In genomic region chr15:82767163-82767829, GRCh38 we compare ENCODE assay signal across 2 cellular contexts.
TF ChIP-seq lines count a peak whose summit lies in the region.

No MANE protein-coding gene starts in this region.

TF ChIP-seq in HEK293, 187 proteins besides CTCF, POLR2A, EP300 and RAD21:
- TF ChIP-seq ZNF623 (tag by site-specific recombination; IDR thresholded peaks at IDR 0.05) = peak; percentile 98
- TF ChIP-seq, protein P1, sequence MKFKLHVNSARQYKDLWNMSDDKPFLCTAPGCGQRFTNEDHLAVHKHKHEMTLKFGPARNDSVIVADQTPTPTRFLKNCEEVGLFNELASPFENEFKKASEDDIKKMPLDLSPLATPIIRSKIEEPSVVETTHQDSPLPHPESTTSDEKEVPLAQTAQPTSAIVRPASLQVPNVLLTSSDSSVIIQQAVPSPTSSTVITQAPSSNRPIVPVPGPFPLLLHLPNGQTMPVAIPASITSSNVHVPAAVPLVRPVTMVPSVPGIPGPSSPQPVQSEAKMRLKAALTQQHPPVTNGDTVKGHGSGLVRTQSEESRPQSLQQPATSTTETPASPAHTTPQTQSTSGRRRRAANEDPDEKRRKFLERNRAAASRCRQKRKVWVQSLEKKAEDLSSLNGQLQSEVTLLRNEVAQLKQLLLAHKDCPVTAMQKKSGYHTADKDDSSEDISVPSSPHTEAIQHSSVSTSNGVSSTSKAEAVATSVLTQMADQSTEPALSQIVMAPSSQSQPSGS (tag by site-specific recombination; IDR thresholded peaks at IDR 0.05; ENCODE audit: low read depth) = 0 out of 2 replicates have a peak, but pooled peaks have one; percentile 23
- TF ChIP-seq, protein P2, sequence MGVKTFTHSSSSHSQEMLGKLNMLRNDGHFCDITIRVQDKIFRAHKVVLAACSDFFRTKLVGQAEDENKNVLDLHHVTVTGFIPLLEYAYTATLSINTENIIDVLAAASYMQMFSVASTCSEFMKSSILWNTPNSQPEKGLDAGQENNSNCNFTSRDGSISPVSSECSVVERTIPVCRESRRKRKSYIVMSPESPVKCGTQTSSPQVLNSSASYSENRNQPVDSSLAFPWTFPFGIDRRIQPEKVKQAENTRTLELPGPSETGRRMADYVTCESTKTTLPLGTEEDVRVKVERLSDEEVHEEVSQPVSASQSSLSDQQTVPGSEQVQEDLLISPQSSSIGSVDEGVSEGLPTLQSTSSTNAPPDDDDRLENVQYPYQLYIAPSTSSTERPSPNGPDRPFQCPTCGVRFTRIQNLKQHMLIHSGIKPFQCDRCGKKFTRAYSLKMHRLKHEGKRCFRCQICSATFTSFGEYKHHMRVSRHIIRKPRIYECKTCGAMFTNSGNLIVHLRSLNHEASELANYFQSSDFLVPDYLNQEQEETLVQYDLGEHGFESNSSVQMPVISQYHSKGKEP (tag by site-specific recombination; IDR thresholded peaks at IDR 0.05) = no peak
- TF ChIP-seq HIC1 (tag by site-specific recombination; IDR thresholded peaks at IDR 0.05) = no peak
- no peak for TF ChIP-seq MYNN (tag by site-specific recombination; IDR thresholded peaks at IDR 0.05; ENCODE audit: borderline replicate concordance)
- TF ChIP-seq OSR2 (tag by site-specific recombination; IDR thresholded peaks at IDR 0.05) = no peak

TF ChIP-seq in K562, 482 proteins besides CTCF, POLR2A, EP300 and RAD21:
- no peak for TF ChIP-seq HSF4 (CRISPR knock-in tag; IDR thresholded peaks at IDR 0.05; ENCODE audit: borderline replicate concordance)
- TF ChIP-seq RBM25 (IDR thresholded peaks at IDR 0.05; ENCODE audit: low read depth, low read length, severe bottlenecking) = peak; percentile 70
- TF ChIP-seq RBM14 (IDR thresholded peaks at IDR 0.05; ENCODE audit: borderline replicate concordance, insufficient read depth, low read depth, low read length) = no peak
- TF ChIP-seq CCAR2 (IDR thresholded peaks at IDR 0.05; ENCODE audit: low read depth, low read length) = no peak
- no peak for TF ChIP-seq ZNF165 (CRISPR knock-in tag; IDR thresholded peaks at IDR 0.05; ENCODE audit: borderline replicate concordance)
- no peak for TF ChIP-seq ZBTB9 (CRISPR knock-in tag; IDR thresholded peaks at IDR 0.05)
- 0 out of 4 replicates have a peak, but pooled peaks of 1 of the 2 experiments have one; percentile 20 for TF ChIP-seq KDM1A (IDR thresholded peaks at IDR 0.05)
- no peak for TF ChIP-seq TRIM28 (IDR thresholded peaks at IDR 0.05)
- TF ChIP-seq GATA2 (CRISPR knock-in tag; IDR thresholded peaks at IDR 0.05) = no peak
- peak; percentile 73; the same call in 1 of the 2 replicates for TF ChIP-seq BCOR (IDR thresholded peaks at IDR 0.05)
- TF ChIP-seq KDM5B (IDR thresholded peaks at IDR 0.05; ENCODE audit: insufficient replicate concordance, low read depth, low read length) = no peak
- no peak for TF ChIP-seq CTBP1 (IDR thresholded peaks at IDR 0.05; ENCODE audit: borderline replicate concordance)
- no peak for TF ChIP-seq AFF4 (CRISPR knock-in tag; IDR thresholded peaks at IDR 0.05)
- TF ChIP-seq ZNF133 (CRISPR knock-in tag; IDR thresholded peaks at IDR 0.05) = no peak
- TF ChIP-seq CBX3 (IDR thresholded peaks at IDR 0.05; ENCODE audit: borderline replicate concordance in 1 of 2, low read length in 2 of 2) = peak in 1 of 2 experiments; percentile 42; a peak in 1 of 3 replicates
- TF ChIP-seq, protein P3, sequence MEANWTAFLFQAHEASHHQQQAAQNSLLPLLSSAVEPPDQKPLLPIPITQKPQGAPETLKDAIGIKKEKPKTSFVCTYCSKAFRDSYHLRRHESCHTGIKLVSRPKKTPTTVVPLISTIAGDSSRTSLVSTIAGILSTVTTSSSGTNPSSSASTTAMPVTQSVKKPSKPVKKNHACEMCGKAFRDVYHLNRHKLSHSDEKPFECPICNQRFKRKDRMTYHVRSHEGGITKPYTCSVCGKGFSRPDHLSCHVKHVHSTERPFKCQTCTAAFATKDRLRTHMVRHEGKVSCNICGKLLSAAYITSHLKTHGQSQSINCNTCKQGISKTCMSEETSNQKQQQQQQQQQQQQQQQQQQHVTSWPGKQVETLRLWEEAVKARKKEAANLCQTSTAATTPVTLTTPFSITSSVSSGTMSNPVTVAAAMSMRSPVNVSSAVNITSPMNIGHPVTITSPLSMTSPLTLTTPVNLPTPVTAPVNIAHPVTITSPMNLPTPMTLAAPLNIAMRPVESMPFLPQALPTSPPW (CRISPR knock-in tag; IDR thresholded peaks at IDR 0.05) = no peak
